ENCODE assay signal across 10 cellular contexts in the genomic region with DNA sequence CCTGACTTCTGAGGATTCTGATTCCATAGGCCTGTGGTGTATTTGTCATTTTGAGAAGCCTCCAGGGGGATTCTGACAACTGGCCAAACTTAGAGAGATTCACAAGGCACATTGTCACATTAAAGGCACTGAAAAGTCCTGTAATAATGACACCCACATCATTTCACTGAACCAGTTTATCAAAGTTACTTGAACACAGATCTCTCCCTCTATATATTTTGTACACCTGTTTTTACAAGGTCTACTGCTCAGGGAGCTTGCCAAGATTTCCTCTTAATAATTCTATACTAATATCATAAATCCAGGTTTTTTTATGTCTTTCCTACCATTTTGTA. TPM values are rescaled to one million over a fixed set of nuclear protein-coding genes. Genes with fewer than 3 reads are reported as not detected.
"Had no signal": no experiment of that assay in that cellular context is flagged by ENCODE, and none has a peak within 500 bp of the region (broad histone marks: within the 10 kb centered on the region; RNA-seq: fewer than 3 reads in every experiment).

No MANE protein-coding gene starts in this region.

- ATAC-seq: HepG2 had no signal

- H3K27ac ChIP-seq: HL-60, KMS-11 had no signal

- FAIRE-seq: HepG2, HTR-8/SVneo had no signal

- H3K9ac ChIP-seq: KMS-11 had no signal

- H3K4me3 Mint-ChIP-seq: IgD-negative memory B cell had no signal

- H3K9me3 Mint-ChIP-seq: IgD-negative memory B cell had no signal

- H3K4me1 Mint-ChIP-seq: IgD-negative memory B cell had no signal

- H3K36me3 Mint-ChIP-seq: IgD-negative memory B cell had no signal

- H3K27ac Mint-ChIP-seq: IgD-negative memory B cell had no signal

- H3K4me2 ChIP-seq: KMS-11 had no signal

- DNase-seq: IMR-90, KBM-7, KG1 had no signal

RNA-seq across cellular contexts. Expression of gene LRRC74B, which starts 50.0 kb away (rescaled TPM):
- total RNA-seq: HepG2, HT-29, HT1080, IMR-90 had no signal
- polyA plus RNA-seq: HepG2, IgD-negative memory B cell, IMR-90 had no signal
